ENCODE assay signal across 28 cellular contexts in the genomic region with DNA sequence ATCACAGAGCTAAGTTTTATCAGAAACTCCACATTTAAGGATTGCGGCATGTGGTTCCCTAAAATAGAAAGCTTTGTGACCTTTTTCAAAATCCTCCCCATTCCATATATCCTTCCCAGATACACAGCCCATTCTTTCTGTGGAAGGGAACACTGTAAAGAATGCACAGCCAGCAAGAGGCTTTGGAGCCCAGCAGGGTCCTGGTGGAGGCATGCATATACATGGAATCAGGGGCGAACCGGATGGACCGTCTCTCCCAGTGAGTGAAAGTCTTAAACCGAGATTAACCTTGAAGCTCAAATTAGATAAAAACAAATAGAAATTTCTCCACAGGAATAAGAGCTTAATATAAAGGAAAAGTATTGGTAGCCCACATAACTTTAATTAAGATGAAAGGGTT.
DNase-seq lines count a peak whose midpoint lies in the region; ATAC-seq, FAIRE-seq and TF ChIP-seq lines count a peak whose summit lies in the region.
"Had no signal": no experiment of that assay in that cellular context is flagged by ENCODE, and none has a peak within 500 bp of the region (broad histone marks: within the 10 kb centered on the region; RNA-seq: fewer than 3 reads in every experiment).

No MANE protein-coding gene starts in this region.

- H3K4me1 ChIP-seq in H1 (replicated peaks in 1 of 4; ENCODE audit: control insufficient read depth in 3 of 4, insufficient read depth in 4 of 4, low read length in 3 of 4) (no peaks in the 10 kb centered on the region), mesendoderm (ENCODE audit: control insufficient read depth, low read depth, low read length) (no peaks in the 10 kb centered on the region)
- H3K4me1 ChIP-seq in naive thymus-derived CD4-positive, alpha-beta T cell (ENCODE audit: control insufficient read depth in 2 of 2, insufficient read depth in 2 of 2, low read length in 2 of 2), result no peaks in the 10 kb centered on the region
- H3K4me1 ChIP-seq: BE2C had no signal

- intact Hi-C loops in activated CD4-positive, alpha-beta T cell treated with anti-CD3 and anti-CD28 coated beads, Interleukin-2, amount 10 ng/mL, durations not matched to agents 24 days and 14 days (cut with micrococcal nuclease), result no loop called here
- intact Hi-C loops in naive thymus-derived CD4-positive, alpha-beta T cell (cut with micrococcal nuclease), result no loop called here

- H2BK120ac ChIP-seq in H1 (replicated peaks; ENCODE audit: low read depth, low read length) (no peak overlapping the region), mesendoderm (ENCODE audit: low read depth, low read length) (no peak overlapping the region)

- no peaks in the 10 kb centered on the region for H3K79me1 ChIP-seq in H1 (ENCODE audit: low read depth, low read length)
- H3K79me1 ChIP-seq in mesendoderm (ENCODE audit: low read length), result no peaks in the 10 kb centered on the region

- WGBS in H1 (ENCODE audit: extremely low coverage in 1 of 2, insufficient coverage in 1 of 2, insufficient read length in 1 of 2, insufficient replicate concordance in 2 of 2, low coverage in 1 of 2, low lambda C conversion rate in 2 of 2, missing lambda C conversion rate in 1 of 2), 2 experiments, result 71% methylated on average over 5 of the region's 5 CpGs; no CpG with 5 or more reads in 1 of the 2 experiments
- no CpG with 5 or more reads among the region's 5 CpGs for WGBS in mesendoderm (ENCODE audit: extremely low coverage, insufficient coverage, low lambda C conversion rate)

- H3K36me3 Mint-ChIP-seq in activated CD4-positive, alpha-beta T cell treated with anti-CD3 and anti-CD28 coated beads, Interleukin-2, amount 10 ng/mL, durations not matched to agents 24 days and 14 days (ENCODE audit: low read depth), result no peaks in the 10 kb centered on the region
- H3K36me3 Mint-ChIP-seq in naive thymus-derived CD4-positive, alpha-beta T cell, result peaks cover 0 to 6% (median 0%) of the 10 kb centered on the region in 5 donors
- H3K36me3 Mint-ChIP-seq: CD14-positive monocyte had no signal

- H3K14ac ChIP-seq in H1 (ENCODE audit: insufficient read length), result no peak overlapping the region

- H2AFZ ChIP-seq in H1 (ENCODE audit: low read length), result peak overlapping the region; percentile 71; the same call in 1 of the 2 replicates

- no peak overlapping the region for H3K4me3 Mint-ChIP-seq in activated CD4-positive, alpha-beta T cell treated with anti-CD3 and anti-CD28 coated beads, Interleukin-2, amount 10 ng/mL, durations not matched to agents 24 days and 14 days
- H3K4me3 Mint-ChIP-seq in naive thymus-derived CD4-positive, alpha-beta T cell, result no peak overlapping the region
- H3K4me3 Mint-ChIP-seq: CD14-positive monocyte had no signal

- H3K79me2 ChIP-seq in H1 (ENCODE audit: control insufficient read depth in 1 of 2, insufficient read depth in 2 of 2, low read length in 2 of 2) (no peaks in the 10 kb centered on the region), mesendoderm (ENCODE audit: control insufficient read depth, insufficient read depth, low read length) (no peaks in the 10 kb centered on the region)

- H3K36me3 ChIP-seq in H1 (ENCODE audit: control insufficient read depth in 2 of 4, insufficient read depth in 4 of 4, low read length in 3 of 4), result no peaks in the 10 kb centered on the region
- H3K36me3 ChIP-seq in mesendoderm (ENCODE audit: control insufficient read depth, insufficient read depth, low read length), result no peaks in the 10 kb centered on the region
- H3K36me3 ChIP-seq in naive thymus-derived CD4-positive, alpha-beta T cell (ENCODE audit: control insufficient read depth in 2 of 3, insufficient read depth in 3 of 3, low read length in 3 of 3), result no peaks in the 10 kb centered on the region
- H3K36me3 ChIP-seq: BE2C had no signal

- H3K4me2 ChIP-seq in H1 (ENCODE audit: insufficient read depth in 1 of 2, low read depth in 2 of 2, low read length in 2 of 2) (no peak overlapping the region), mesendoderm (ENCODE audit: low read length) (no peak overlapping the region)

- no peak for TF ChIP-seq CTCF in H1 (IDR thresholded peaks at IDR 0.05; ENCODE audit: control extremely low read depth in 1 of 3, insufficient read depth in 1 of 3, low read depth in 1 of 3, low read length in 3 of 3)

- H3K4ac ChIP-seq in H1 (replicated peaks; ENCODE audit: insufficient read length, low read depth, low read length) (no peak overlapping the region), mesendoderm (ENCODE audit: low read depth, low read length) (no peak overlapping the region)

- H3K27ac ChIP-seq in H1 (ENCODE audit: low read depth, low read length), result no peak overlapping the region
- no peak overlapping the region for H3K27ac ChIP-seq in mesendoderm (ENCODE audit: low read depth, low read length)
- no peak overlapping the region for H3K27ac ChIP-seq in naive thymus-derived CD4-positive, alpha-beta T cell (ENCODE audit: low read depth, low read length)
- H3K27ac ChIP-seq: 22Rv1, RWPE1, SK-N-MC had no signal

- H3K23ac ChIP-seq in H1 (ENCODE audit: insufficient read length), result no peak overlapping the region
- no peak overlapping the region for H3K23ac ChIP-seq in mesendoderm (ENCODE audit: low read length)

- CTCF ChIA-PET in H1 (lab: Charles Lee; ENCODE audit: partially characterized antibody), result interaction anchor here (1.2 to 1.4 kb wide), 3 partner anchors 121 to 391 kb away, joined by 3 read pairs; no protein-coding TSS in a partner anchor
- CTCF ChIA-PET in naive thymus-derived CD4-positive, alpha-beta T cell (lab: Charles Lee), result no interaction called here

- TF ChIP-seq RAD21 in H1 (IDR thresholded peaks at IDR 0.05 in 1 of 2, conservative IDR thresholded peaks at IDR 0.05 in 1 of 2; ENCODE audit: low read depth in 2 of 2, low read length in 2 of 2), result no peak; a peak in 1 of 4 replicates

- H4K91ac ChIP-seq in H1 (replicated peaks; ENCODE audit: insufficient read length, low read length), result no peak overlapping the region

- H3K27me3 Mint-ChIP-seq in activated CD4-positive, alpha-beta T cell treated with anti-CD3 and anti-CD28 coated beads, Interleukin-2, amount 10 ng/mL, durations not matched to agents 24 days and 14 days, result peaks cover 2% of the 10 kb centered on the region
- H3K27me3 Mint-ChIP-seq in naive thymus-derived CD4-positive, alpha-beta T cell, result peaks cover 0 to 33% (median 14%) of the 10 kb centered on the region in 5 donors

- no peak overlapping the region for H3K18ac ChIP-seq in H1 (ENCODE audit: extremely low read depth, low read length)
- no peak overlapping the region for H3K18ac ChIP-seq in mesendoderm (ENCODE audit: low read length)

- no peaks in the 10 kb centered on the region for H3K9me3 Mint-ChIP-seq in activated CD4-positive, alpha-beta T cell treated with anti-CD3 and anti-CD28 coated beads, Interleukin-2, amount 10 ng/mL, durations not matched to agents 24 days and 14 days
- H3K9me3 Mint-ChIP-seq in naive thymus-derived CD4-positive, alpha-beta T cell, result peaks cover 0 to 7% (median 0%) of the 10 kb centered on the region in 11 donors

- H2BK15ac ChIP-seq in H1 (ENCODE audit: low read length), result no peak overlapping the region
- no peak overlapping the region for H2BK15ac ChIP-seq in mesendoderm (replicated peaks; ENCODE audit: low read depth)

- H3K4me3 ChIP-seq in H1 (ENCODE audit: extremely low read depth in 1 of 4, insufficient read depth in 2 of 4, low read depth in 3 of 4, low read length in 4 of 4) (no peak overlapping the region), mesendoderm (ENCODE audit: low read length) (no peak overlapping the region)
- H3K4me3 ChIP-seq in naive thymus-derived CD4-positive, alpha-beta T cell (ENCODE audit: low read length), result no peak overlapping the region
- H3K4me3 ChIP-seq: GM12878, K562, SK-N-MC had no signal

- POLR2A ChIA-PET in H1 (lab: Charles Lee; ENCODE audit: partially characterized antibody), result no interaction called here
- POLR2A ChIA-PET in naive thymus-derived CD4-positive, alpha-beta T cell (lab: Charles Lee), result no interaction called here

- no peak overlapping the region for H4K5ac ChIP-seq in H1 (ENCODE audit: insufficient read length, low read depth, low read length)
- no peak overlapping the region for H4K5ac ChIP-seq in mesendoderm (ENCODE audit: low read length)

- no peak overlapping the region for H4K8ac ChIP-seq in H1 (ENCODE audit: extremely low read depth, insufficient read depth, low read length)
- H4K8ac ChIP-seq in mesendoderm (ENCODE audit: low read depth, low read length), result no peak overlapping the region

- H3K9me3 ChIP-seq in H1 (ENCODE audit: insufficient read depth in 2 of 2, low read depth in 1 of 2, low read length in 1 of 2), result no peaks in the 10 kb centered on the region
- no peaks in the 10 kb centered on the region for H3K9me3 ChIP-seq in naive thymus-derived CD4-positive, alpha-beta T cell (ENCODE audit: control insufficient read depth in 2 of 3, low read length in 3 of 3)
- H3K9me3 ChIP-seq: BE2C had no signal

- no peak overlapping the region for H2BK20ac ChIP-seq in H1 (ENCODE audit: low read length)

- peak; percentile 48 for FAIRE-seq in H1 (lab: Jason Lieb, UNC)
- FAIRE-seq: GM12878, HTR-8/SVneo, K562 had no signal

- no peak for TF ChIP-seq POLR2A in H1 (IDR thresholded peaks at IDR 0.05; ENCODE audit: control extremely low read depth in 1 of 2, low read depth in 2 of 2, low read length in 2 of 2)

- H3K56ac ChIP-seq in H1 (replicated peaks; ENCODE audit: insufficient read length, low read depth, low read length) (no peak overlapping the region), mesendoderm (ENCODE audit: low read length) (no peak overlapping the region)

- H2BK12ac ChIP-seq in H1 (ENCODE audit: low read depth, low read length), result no peak overlapping the region

- TF ChIP-seq EP300 in H1 (IDR thresholded peaks at IDR 0.05; ENCODE audit: borderline replicate concordance in 1 of 2, low read depth in 2 of 2, low read length in 2 of 2), result no peak

- no peak overlapping the region for H3K9ac ChIP-seq in H1 (replicated peaks in 1 of 4; ENCODE audit: extremely low read depth in 1 of 4, low read depth in 3 of 4, low read length in 3 of 4)
- no peak overlapping the region for H3K9ac ChIP-seq in mesendoderm (ENCODE audit: low read length)

- H3K4me1 Mint-ChIP-seq in activated CD4-positive, alpha-beta T cell treated with anti-CD3 and anti-CD28 coated beads, Interleukin-2, amount 10 ng/mL, durations not matched to agents 24 days and 14 days, result no peaks in the 10 kb centered on the region
- H3K4me1 Mint-ChIP-seq in naive thymus-derived CD4-positive, alpha-beta T cell, result no peaks in the 10 kb centered on the region

- no peaks in the 10 kb centered on the region for H3K23me2 ChIP-seq in H1 (ENCODE audit: low read depth, low read length)

- no peak overlapping the region for H3K27ac Mint-ChIP-seq in activated CD4-positive, alpha-beta T cell treated with anti-CD3 and anti-CD28 coated beads, Interleukin-2, amount 10 ng/mL, durations not matched to agents 24 days and 14 days
- no peak overlapping the region for H3K27ac Mint-ChIP-seq in naive thymus-derived CD4-positive, alpha-beta T cell
- H3K27ac Mint-ChIP-seq: CD14-positive monocyte had no signal

- H2AK5ac ChIP-seq in H1 (ENCODE audit: low read depth, low read length), result no peak overlapping the region
- H2AK5ac ChIP-seq in mesendoderm (ENCODE audit: low read length), result no peak overlapping the region

- no peaks in the 10 kb centered on the region for H4K20me1 ChIP-seq in H1 (replicated peaks in 1 of 2; ENCODE audit: control insufficient read depth in 1 of 2, insufficient read depth in 2 of 2, low read length in 2 of 2)

- H2BK5ac ChIP-seq in H1 (ENCODE audit: low read depth, low read length) (no peak overlapping the region), mesendoderm (ENCODE audit: low read length) (no peak overlapping the region)

- no peak for ATAC-seq in naive thymus-derived CD4-positive, alpha-beta T cell
- no peak for ATAC-seq in HG03280 (IDR thresholded peaks at IDR 0.05; ENCODE audit: unreplicated experiment)
- ATAC-seq: GM12878, K562, Panc1 had no signal

- DNase-seq in activated CD4-positive, alpha-beta T cell treated with anti-CD3 and anti-CD28 coated beads, Interleukin-2, amount 10 ng/mL, durations not matched to agents 24 days and 14 days, result peak; percentile 20
- DNase-seq in activated CD4-positive, alpha-beta T cell treated with anti-CD3 and anti-CD28 coated beads, Interleukin-2, amount 50 U/mL, for 1 hour, result no peak
- DNase-seq in H1 (ENCODE audit: low read depth in 1 of 2, low spot score in 2 of 2), result no peak
- DNase-seq in mesendoderm, result peak; percentile 31
- DNase-seq in naive thymus-derived CD4-positive, alpha-beta T cell, result no peak
- DNase-seq in DMS53 (lab: John Stamatoyannopoulos, UW), result no peak
- DNase-seq: ACHN, BE2C, GDM1, Kasumi-1, NCI-H1092 treated with DMSO at 0.1 percent for 48 hours, NCI-H1436, NCI-H187, NCI-H2081 treated with DMSO at 0.1 percent for 48 hours, NCI-H2171, NCI-H226, NCI-H510A, NCI-H69, SHP77 treated with DMSO at 0.1 percent for 48 hours had no signal

- H3K27me3 ChIP-seq in H1 (replicated peaks in 1 of 4; ENCODE audit: control insufficient read depth in 3 of 4, extremely low read depth in 1 of 4, insufficient read depth in 3 of 4, low read length in 3 of 4) (no peaks in the 10 kb centered on the region), mesendoderm (ENCODE audit: insufficient read depth, low read length, poor library complexity) (no peaks in the 10 kb centered on the region)
- H3K27me3 ChIP-seq in naive thymus-derived CD4-positive, alpha-beta T cell (ENCODE audit: control insufficient read depth in 2 of 2, insufficient read depth in 2 of 2, low read length in 2 of 2), result no peaks in the 10 kb centered on the region
- H3K27me3 ChIP-seq: BE2C had no signal

Comparison
In these comparisons a context has a peak if more than half of its experiments do, and no peak if none do; other contexts are left out.
1. DNase-seq: peak in activated CD4-positive, alpha-beta T cell treated with anti-CD3 and anti-CD28 coated beads, Interleukin-2, amount 10 ng/mL, durations not matched to agents 24 days and 14 days (single experiment) and mesendoderm (single experiment); none in activated CD4-positive, alpha-beta T cell treated with anti-CD3 and anti-CD28 coated beads, Interleukin-2, amount 50 U/mL, for 1 hour (single experiment), H1 (0 of 2), naive thymus-derived CD4-positive, alpha-beta T cell (0 of 9) and DMS53 (single experiment).